20 cellular contexts compared by ENCODE assay signal in genomic region chr13:40232321-40232720, GRCh38.
"Had no signal": no experiment of that assay in that cellular context is flagged by ENCODE, and none has a peak within 500 bp of the region (broad histone marks: within the 10 kb centered on the region; RNA-seq: fewer than 3 reads in every experiment).

No MANE protein-coding gene starts in this region.

- H3K4me3 ChIP-seq: ascending aorta, breast epithelium, left lung, right lobe of liver, stomach, thoracic aorta, upper lobe of right lung had no signal

- H3K9me3 Mint-ChIP-seq: activated naive CD4-positive, alpha-beta T cell treated with anti-CD3 and anti-CD28 coated beads for 36 hours; activated T-helper 2 cell treated with anti-CD3 and anti-CD28 coated beads, Interferon-gamma antibody, Interleukin-2, Interleukin-4, amounts not matched to agents 10 μg/mL and 5 μg/mL and 100 μg/mL, durations not matched to agents 14 hours and 24 hours and 36 hours; natural killer cell treated with Interleukin-12 subunit alpha and Interleukin-12 subunit beta and Interleukin-15 and Interleukin-18, amount 100 ng/mL, for 72 hours had no signal

- H3K4me1 ChIP-seq: left lung had no signal

- H3K27me3 ChIP-seq: ascending aorta, breast epithelium, left lung, right lobe of liver, stomach, upper lobe of right lung had no signal

- H3K27me3 Mint-ChIP-seq: activated CD8-positive, alpha-beta memory T cell treated with anti-CD3 and anti-CD28 coated beads, Interleukin-2, amount 10 ng/mL, durations not matched to agents 7 days and 5 days; activated naive CD8-positive, alpha-beta T cell treated with anti-CD3 and anti-CD28 coated beads, Interleukin-2, amount 50 U/mL, for 24 hours; T-cell had no signal

- H3K36me3 Mint-ChIP-seq: activated CD8-positive, alpha-beta memory T cell treated with anti-CD3 and anti-CD28 coated beads, Interleukin-2, amount 10 ng/mL, durations not matched to agents 7 days and 5 days; natural killer cell treated with Interleukin-12 subunit alpha and Interleukin-12 subunit beta and Interleukin-15 and Interleukin-18, amount 100 ng/mL, for 72 hours; T-cell had no signal

- H3K9me3 ChIP-seq: ascending aorta, breast epithelium, left lung, right lobe of liver, stomach, thoracic aorta, upper lobe of right lung had no signal

- H3K27ac Mint-ChIP-seq: activated CD8-positive, alpha-beta memory T cell treated with anti-CD3 and anti-CD28 coated beads, Interleukin-2, amount 10 ng/mL, durations not matched to agents 7 days and 5 days; activated naive CD4-positive, alpha-beta T cell treated with anti-CD3 and anti-CD28 coated beads for 36 hours; activated naive CD8-positive, alpha-beta T cell treated with anti-CD3 and anti-CD28 coated beads, Interleukin-2, amount 50 U/mL, for 24 hours; activated T-helper 2 cell treated with anti-CD3 and anti-CD28 coated beads, Interferon-gamma antibody, Interleukin-2, Interleukin-4, amounts not matched to agents 10 μg/mL and 5 μg/mL and 100 μg/mL, durations not matched to agents 14 hours and 24 hours and 36 hours; natural killer cell treated with Interleukin-12 subunit alpha and Interleukin-12 subunit beta and Interleukin-15 and Interleukin-18, amount 100 ng/mL, for 72 hours; T-cell had no signal

- H3K4me3 Mint-ChIP-seq: activated CD8-positive, alpha-beta memory T cell treated with anti-CD3 and anti-CD28 coated beads, Interleukin-2, amount 10 ng/mL, durations not matched to agents 7 days and 5 days; activated naive CD4-positive, alpha-beta T cell treated with anti-CD3 and anti-CD28 coated beads for 36 hours; activated naive CD8-positive, alpha-beta T cell treated with anti-CD3 and anti-CD28 coated beads, Interleukin-2, amount 50 U/mL, for 24 hours; natural killer cell treated with Interleukin-12 subunit alpha and Interleukin-12 subunit beta and Interleukin-15 and Interleukin-18, amount 100 ng/mL, for 72 hours; T-cell had no signal

- ATAC-seq: activated CD8-positive, alpha-beta memory T cell treated with anti-CD3 and anti-CD28 coated beads, Interleukin-2, amount 10 ng/mL, durations not matched to agents 7 days and 5 days; activated naive CD8-positive, alpha-beta T cell treated with anti-CD3 and anti-CD28 coated beads, Interleukin-2, amount 50 U/mL, for 24 hours; left lung; natural killer cell treated with Interleukin-12 subunit alpha and Interleukin-12 subunit beta and Interleukin-15 and Interleukin-18, amount 100 ng/mL, for 72 hours; right lobe of liver; T-cell; upper lobe of right lung had no signal

- H3K36me3 ChIP-seq: ascending aorta, breast epithelium, left lung, right lobe of liver, stomach, thoracic aorta, upper lobe of right lung had no signal

- DNase-seq: activated CD4-positive, alpha-beta T cell treated with anti-CD3 and anti-CD28 coated beads, Interleukin-2, amount 50 U/mL, for 48 hours; activated CD8-positive, alpha-beta memory T cell treated with anti-CD3 and anti-CD28 coated beads, Interleukin-2, amount 10 ng/mL, durations not matched to agents 7 days and 5 days; activated naive CD4-positive, alpha-beta T cell treated with anti-CD3 and anti-CD28 coated beads for 36 hours; activated naive CD8-positive, alpha-beta T cell treated with anti-CD3 and anti-CD28 coated beads, Interleukin-2, amount 50 U/mL, for 24 hours; activated T-cell treated with anti-CD3 and anti-CD28 coated beads, Interleukin-2, amount 50 U/mL, for 1 hour; cerebellar nuclear complex; effector memory CD4-positive, alpha-beta T cell; kidney; left lung; right lobe of liver; stimulated activated CD4-positive, alpha-beta T cell treated with anti-CD3 and anti-CD28 coated beads, Interleukin-1b, Interleukin-23, amount 100 ng/mL, for 48 hours; stomach; T-cell; T-helper 9 cell; upper lobe of right lung had no signal

- H3K27ac ChIP-seq: right lobe of liver, thoracic aorta had no signal
